Comparison of ENCODE assay signal across 20 cellular contexts in the genomic region with DNA sequence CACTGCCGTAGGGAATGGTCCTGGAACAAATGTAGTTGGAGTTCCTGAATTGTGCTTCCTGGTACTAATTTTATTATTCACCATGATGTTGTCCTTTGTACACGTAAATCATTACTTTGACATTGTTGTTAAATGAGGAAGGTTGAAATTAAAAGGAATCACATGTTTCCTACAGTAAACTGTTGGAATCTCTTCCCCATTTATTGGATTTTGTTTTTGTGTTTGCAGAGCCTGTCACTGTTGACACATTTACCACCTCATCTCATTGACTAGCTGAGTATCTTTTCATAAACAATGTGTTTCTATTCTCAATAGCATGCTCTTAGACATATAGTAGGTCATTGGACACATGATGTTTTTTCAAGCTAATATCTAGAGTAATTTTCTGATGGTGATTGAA.
DNase-seq lines count a peak whose midpoint lies in the region; ATAC-seq, FAIRE-seq and TF ChIP-seq lines count a peak whose summit lies in the region.
"Had no signal": no experiment of that assay in that cellular context is flagged by ENCODE, and none has a peak within 500 bp of the region (broad histone marks: within the 10 kb centered on the region; RNA-seq: fewer than 3 reads in every experiment).

No MANE protein-coding gene starts in this region.

- FAIRE-seq in D721Med (lab: Jason Lieb, UNC), result peak; percentile 11
- FAIRE-seq: GM12878, H54 had no signal

- DNase-seq in D721Med (ENCODE audit: insufficient read length, low spot score) (no peak), GM23248 (no peak), Panc1 (ENCODE audit: low read depth, low spot score) (no peak), cerebellar cortex (ENCODE audit: low spot score) (peak; percentile 50)
- no peak for DNase-seq in activated T-cell treated with anti-CD3 and anti-CD28 coated beads, Interleukin-2, amount 50 U/mL, for 1 hour
- DNase-seq: CD4-positive, CD25-positive, alpha-beta regulatory T cell; CD8-positive, alpha-beta T cell; DMS79; EL; GDM1; GOT3 had no signal

- no peaks in the 10 kb centered on the region for H3F3A ChIP-seq in GM23248 (ENCODE audit: insufficient read depth)

- no peak overlapping the region for H3K4me2 ChIP-seq in GM23248 (ENCODE audit: unreplicated experiment)
- H3K4me2 ChIP-seq: BLaER1 had no signal

- H3K4me3 ChIP-seq in GM23248 (no peak overlapping the region), Panc1 (ENCODE audit: low read depth in 2 of 2, low read length in 2 of 2) (no peak overlapping the region)
- H3K4me3 ChIP-seq: BLaER1, GM12878, HAP-1 had no signal

- no peak for ATAC-seq in Panc1
- no peak for ATAC-seq in GM19463 (IDR thresholded peaks at IDR 0.05; ENCODE audit: unreplicated experiment)
- no peak for ATAC-seq in HG03565 (IDR thresholded peaks at IDR 0.05; ENCODE audit: unreplicated experiment)
- no peak for ATAC-seq in HG03108 (IDR thresholded peaks at IDR 0.05; ENCODE audit: unreplicated experiment)
- ATAC-seq: CD8-positive, alpha-beta T cell; GM12878 had no signal

- H3K4me1 ChIP-seq in GM23248 (ENCODE audit: insufficient read depth) (no peaks in the 10 kb centered on the region), Panc1 (ENCODE audit: control insufficient read depth, insufficient read depth, low read length) (no peaks in the 10 kb centered on the region; the same call in 1 of the 2 replicates)
- H3K4me1 ChIP-seq: BLaER1 had no signal

- no peak overlapping the region for H3K9ac ChIP-seq in GM23248
- H3K9ac ChIP-seq: BLaER1 had no signal

- H3K27ac ChIP-seq in GM23248 (no peak overlapping the region), Panc1 (ENCODE audit: low read length) (peak overlapping the region; percentile 100)
- H3K27ac ChIP-seq: 22Rv1, BLaER1, C4-2B had no signal

- no peak for TF ChIP-seq CTCF in D721Med (IDR thresholded peaks at IDR 0.05; ENCODE audit: insufficient read depth, missing control alignments)
- no peak for TF ChIP-seq CTCF in Panc1 (IDR thresholded peaks at IDR 0.05)

- CTCF ChIA-PET in Panc1 (lab: Charles Lee), result no interaction called here

- intact Hi-C loops in Panc1 (cut with micrococcal nuclease; ENCODE audit: unreplicated experiment), result no loop called here

- 0 out of 2 replicates have a peak overlapping the region, but pooled peaks have one; percentile 4 for H2AFZ ChIP-seq in GM23248

- no peaks in the 10 kb centered on the region for H3K79me2 ChIP-seq in GM23248 (ENCODE audit: insufficient read depth)

- H3K27me3 ChIP-seq in GM23248 (replicated peaks; ENCODE audit: insufficient read depth) (no peaks in the 10 kb centered on the region), Panc1 (ENCODE audit: control insufficient read depth, insufficient read depth, low read length) (no peaks in the 10 kb centered on the region)
- H3K27me3 ChIP-seq: BLaER1 had no signal

- H3K9me3 ChIP-seq in GM23248 (ENCODE audit: low read depth), result no peaks in the 10 kb centered on the region
- H3K9me3 ChIP-seq in Panc1 (ENCODE audit: control insufficient read depth, insufficient read depth, low read depth, low read length), result peaks cover 53% of the 10 kb centered on the region; the same call in 1 of the 2 replicates
- H3K9me3 ChIP-seq: BLaER1, HAP-1 had no signal

- no peaks in the 10 kb centered on the region for H3K9me2 ChIP-seq in GM23248 (ENCODE audit: insufficient read depth)

- POLR2A ChIA-PET in Panc1 (lab: Charles Lee), result no interaction called here

- WGBS in GM23248 (ENCODE audit: low coverage in 1 of 2, low lambda C conversion rate in 2 of 2, missing lambda C conversion rate in 2 of 2), 2 experiments, result 66 to 70% methylated on average over 2 of the region's 2 CpGs

- no peaks in the 10 kb centered on the region for H3K36me3 ChIP-seq in GM23248 (ENCODE audit: low read depth)
- H3K36me3 ChIP-seq in Panc1 (ENCODE audit: control insufficient read depth, insufficient read depth, low read length), result peaks cover 4% of the 10 kb centered on the region; the same call in 1 of the 2 replicates
- H3K36me3 ChIP-seq: BLaER1, HAP-1 had no signal

- H4K20me1 ChIP-seq in GM23248 (ENCODE audit: insufficient read depth), result no peaks in the 10 kb centered on the region
- H4K20me1 ChIP-seq: BLaER1 had no signal

- in situ Hi-C loops in GM23248 (cut with MboI), result no loop called here
- in situ Hi-C loops in Panc1 (cut with HindIII; ENCODE audit: low pct_unique_long_range_greater_than_20kb, low sequenced_read_pairs), result no loop called here

- BruUV-seq in Panc1 (replicated peaks; lab: Mats Ljungman, UMichigan), result no TSS peak
